In genomic region chr4:153514001-153514526, GRCh38 we compare ENCODE assay signal across 8 cellular contexts. TPM values are rescaled to one million over a fixed set of nuclear protein-coding genes. Genes with fewer than 3 reads are reported as not detected.
DNase-seq lines count a peak whose midpoint lies in the region; TF ChIP-seq lines count a peak whose summit lies in the region.

No MANE protein-coding gene starts in this region.

- DNase-seq in EL: peak; percentile 82
- peak; percentile 28 for DNase-seq in MG63
- DNase-seq in dermis blood vessel endothelial cell: peak; percentile 73
- DNase-seq in osteocyte (ENCODE audit: extremely low spot score, unreplicated experiment): no peak
- no peak for DNase-seq in cerebellar nuclear complex (lab: John Stamatoyannopoulos, UW)
- no peak for DNase-seq in middle frontal gyrus (ENCODE audit: extremely low spot score, low spot score)
- no peak for DNase-seq in SKM-1 treated with dmso at 0.1 percent for 144 hours (lab: John Stamatoyannopoulos, UW; ENCODE audit: unreplicated experiment)
- no peak for DNase-seq in stimulated activated CD4-positive, alpha-beta T cell treated with anti-CD3 and anti-CD28 coated beads, Interleukin-12 subunit alpha, Interleukin-12 subunit beta, amount 100 ng/mL, for 4 hours

- no peak overlapping the region for H3K4me3 ChIP-seq in MG63

- H3K27me3 Mint-ChIP-seq in osteocyte (ENCODE audit: unreplicated experiment): no peaks in the 10 kb centered on the region

- no peaks in the 10 kb centered on the region for H3K9me3 Mint-ChIP-seq in osteocyte (ENCODE audit: unreplicated experiment)

- H3K4me3 Mint-ChIP-seq in osteocyte (ENCODE audit: unreplicated experiment): no peak overlapping the region

- TF ChIP-seq CTCF in osteocyte (IDR thresholded peaks at IDR 0.05): no peak

- H3K27me3 ChIP-seq in MG63: no peaks in the 10 kb centered on the region

- H3K4me1 Mint-ChIP-seq in osteocyte (ENCODE audit: unreplicated experiment): peaks cover 62% of the 10 kb centered on the region

- peak overlapping the region; percentile 89 for H3K27ac Mint-ChIP-seq in osteocyte (ENCODE audit: unreplicated experiment)

- H3K36me3 ChIP-seq in MG63: no peaks in the 10 kb centered on the region

- no peaks in the 10 kb centered on the region for H3K9me3 ChIP-seq in MG63

- no peaks in the 10 kb centered on the region for H3K36me3 Mint-ChIP-seq in osteocyte (ENCODE audit: unreplicated experiment)

RNA-seq across cellular contexts. Expression of gene TMEM131L, which starts 47.9 kb away (rescaled TPM):
- total RNA-seq in MG63 (2014; rRNA removed; shearing (Covaris generic); ENCODE audit: low replicate concordance): 5.5 and 13.9 TPM in 2 replicates
- 16.2 and 25.3 TPM in 2 replicates for total RNA-seq in dermis blood vessel endothelial cell
- 6.4 and 8.6 TPM in 2 replicates for total RNA-seq in osteocyte

Comparison
In these comparisons a context has a peak if more than half of its experiments do, and no peak if none do; other contexts are left out.
1. DNase-seq: peak in EL (single experiment), MG63 (single experiment) and dermis blood vessel endothelial cell (single experiment); none in osteocyte (single experiment), cerebellar nuclear complex (0 of 2), middle frontal gyrus (single experiment), SKM-1 treated with dmso at 0.1 percent for 144 hours (single experiment) and stimulated activated CD4-positive, alpha-beta T cell treated with anti-CD3 and anti-CD28 coated beads, Interleukin-12 subunit alpha, Interleukin-12 subunit beta, amount 100 ng/mL, for 4 hours (single experiment).